ENCODE assay signal across 12 cellular contexts in genomic region chr14:59150990-59151389, GRCh38. TPM values are rescaled to one million over a fixed set of nuclear protein-coding genes. Genes with fewer than 3 reads are reported as not detected.
DNase-seq lines count a peak whose midpoint lies in the region; ATAC-seq and TF ChIP-seq lines count a peak whose summit lies in the region.
"Had no signal": no experiment of that assay in that cellular context is flagged by ENCODE, and none has a peak within 500 bp of the region (broad histone marks: within the 10 kb centered on the region; RNA-seq: fewer than 3 reads in every experiment).

No MANE protein-coding gene starts in this region.

- H3K4me3 ChIP-seq in right atrium auricular region: no peak overlapping the region
- H3K4me3 ChIP-seq in NB4 (ENCODE audit: low read depth, low read length): no peak overlapping the region
- H3K4me3 ChIP-seq: cardiac muscle cell had no signal

- no peak for TF ChIP-seq POLR2A in NB4 (IDR thresholded peaks at IDR 0.05; ENCODE audit: extremely low read depth, insufficient read length)

- H3K27ac Mint-ChIP-seq in activated naive CD8-positive, alpha-beta T cell treated with anti-CD3 and anti-CD28 coated beads, Interleukin-2, amount 50 U/mL, for 24 hours: no peak overlapping the region

- no peak overlapping the region for H3K27ac ChIP-seq in right atrium auricular region
- H3K27ac ChIP-seq: cardiac muscle cell, foreskin keratinocyte had no signal

- no peaks in the 10 kb centered on the region for H3K36me3 ChIP-seq in right atrium auricular region
- H3K36me3 ChIP-seq: cardiac muscle cell had no signal

- no peaks in the 10 kb centered on the region for H3K36me3 Mint-ChIP-seq in activated naive CD8-positive, alpha-beta T cell treated with anti-CD3 and anti-CD28 coated beads, Interleukin-2, amount 50 U/mL, for 24 hours (ENCODE audit: low read depth)

- H3K9me3 Mint-ChIP-seq in activated naive CD8-positive, alpha-beta T cell treated with anti-CD3 and anti-CD28 coated beads, Interleukin-2, amount 50 U/mL, for 24 hours: no peaks in the 10 kb centered on the region

- no peak overlapping the region for H3K4me3 Mint-ChIP-seq in activated naive CD8-positive, alpha-beta T cell treated with anti-CD3 and anti-CD28 coated beads, Interleukin-2, amount 50 U/mL, for 24 hours

- intact Hi-C loops in Right ventricle myocardium inferior (cut with DNase I): no loop called here

- no peaks in the 10 kb centered on the region for H3K9me3 ChIP-seq in right atrium auricular region

- no peak for TF ChIP-seq CTCF in right atrium auricular region (IDR thresholded peaks at IDR 0.05)
- TF ChIP-seq CTCF in NB4 (IDR thresholded peaks at IDR 0.05; ENCODE audit: low read depth, low read length): no peak

- H3K27me3 Mint-ChIP-seq in activated naive CD8-positive, alpha-beta T cell treated with anti-CD3 and anti-CD28 coated beads, Interleukin-2, amount 50 U/mL, for 24 hours: no peaks in the 10 kb centered on the region

- ATAC-seq in Right ventricle myocardium inferior (peak; percentile 56), HG02870 (IDR thresholded peaks at IDR 0.05; ENCODE audit: unreplicated experiment) (peak; percentile 55)
- no peak for ATAC-seq in activated naive CD8-positive, alpha-beta T cell treated with anti-CD3 and anti-CD28 coated beads, Interleukin-2, amount 50 U/mL, for 24 hours
- ATAC-seq: foreskin keratinocyte had no signal

- H3K4me1 Mint-ChIP-seq in activated naive CD8-positive, alpha-beta T cell treated with anti-CD3 and anti-CD28 coated beads, Interleukin-2, amount 50 U/mL, for 24 hours: peaks cover 8% of the 10 kb centered on the region

- H3K27me3 ChIP-seq in right atrium auricular region: no peaks in the 10 kb centered on the region
- H3K27me3 ChIP-seq: cardiac muscle cell had no signal

- H3K4me1 ChIP-seq in right atrium auricular region: no peaks in the 10 kb centered on the region
- H3K4me1 ChIP-seq: foreskin keratinocyte had no signal

- DNase-seq in Right ventricle myocardium inferior (ENCODE audit: missing footprints) (no peak), right atrium auricular region (ENCODE audit: low spot score) (no peak), NB4 (ENCODE audit: low read depth) (peak; percentile 60), NCI-H2227 (lab: John Stamatoyannopoulos, UW; ENCODE audit: unreplicated experiment) (no peak), NCI-H2171 treated with DMSO at 0.1 percent for 48 hours (lab: John Stamatoyannopoulos, UW) (no peak)
- no peak for DNase-seq in activated naive CD8-positive, alpha-beta T cell treated with anti-CD3 and anti-CD28 coated beads, Interleukin-2, amount 50 U/mL, for 24 hours
- DNase-seq in activated naive CD4-positive, alpha-beta T cell treated with Interleukin-2 at 50 U/mL for 16 hours: no peak
- DNase-seq: foreskin keratinocyte; GF-D8; stimulated activated CD4-positive, alpha-beta T cell treated with anti-CD3 and anti-CD28 coated beads, Interleukin-15, amount 100 ng/mL, for 24 hours had no signal

RNA-seq across cellular contexts. Expression of gene DAAM1, which starts 37.5 kb away (rescaled TPM):
- 120 TPM for total RNA-seq in Right ventricle myocardium inferior
- total RNA-seq in right atrium auricular region: 10 to 100 TPM; 61.4 to 67.0 TPM
